23 cellular contexts compared by ENCODE assay signal in the genomic region with DNA sequence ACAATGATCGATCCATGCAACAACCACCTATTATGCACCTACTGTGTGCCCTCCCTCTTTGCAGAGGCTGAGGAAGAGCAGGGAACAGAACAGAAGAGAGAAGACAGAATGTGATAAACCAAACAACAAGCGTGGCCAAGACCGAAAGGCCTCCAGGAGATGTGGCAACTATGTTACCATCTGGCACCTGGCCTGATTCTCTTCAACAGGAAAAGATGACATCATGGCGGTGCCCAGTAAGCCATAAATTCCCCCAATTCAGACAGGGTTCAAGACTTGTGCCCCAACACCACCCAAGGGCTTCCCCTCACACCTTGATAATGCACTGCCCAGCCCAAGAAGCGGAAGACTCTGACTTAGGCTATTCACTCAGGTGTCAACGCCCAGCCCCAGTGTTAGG.
"Had no signal": no experiment of that assay in that cellular context is flagged by ENCODE, and none has a peak within 500 bp of the region (broad histone marks: within the 10 kb centered on the region; RNA-seq: fewer than 3 reads in every experiment).

No MANE protein-coding gene starts in this region.

- H3K27ac Mint-ChIP-seq: natural killer cell treated with Interleukin-12 subunit alpha and Interleukin-12 subunit beta and Interleukin-15 and Interleukin-18, amount 100 ng/mL, for 72 hours; progenitor cell of endocrine pancreas; T-cell had no signal

- H3K9me3 ChIP-seq: gastrocnemius medialis, spleen, thyroid gland, upper lobe of right lung had no signal

- H3K4me3 ChIP-seq: coronary artery, gastrocnemius medialis, spleen, thyroid gland, upper lobe of right lung had no signal

- H3K27me3 ChIP-seq: gastrocnemius medialis, spleen, thyroid gland, upper lobe of right lung had no signal

- H3K4me1 ChIP-seq: gastrocnemius medialis, upper lobe of right lung had no signal

- DNase-seq: activated CD4-positive, alpha-beta T cell treated with anti-CD3 and anti-CD28 coated beads for 4 hours; activated CD4-positive, alpha-beta T cell treated with anti-CD3 and anti-CD28 coated beads, Interleukin-2, amount 50 U/mL, for 48 hours; activated CD4-positive, CD25-positive, alpha-beta regulatory T cell; activated CD8-positive, alpha-beta memory T cell treated with anti-CD3 and anti-CD28 coated beads, Interleukin-2, amount 50 U/mL, for 48 hours; activated gamma-delta T cell; activated T-cell treated with anti-CD3 and anti-CD28 coated beads, Interleukin-2, amount 50 U/mL, for 48 hours; amniotic stem cell; cerebellar nuclear complex; erythroblast; gastrocnemius medialis; hypothalamus; left ventricle myocardium superior; spleen; stimulated activated CD4-positive, alpha-beta T cell treated with anti-CD3 and anti-CD28 coated beads, Interleukin-4, amount 100 ng/mL, for 1 hour; stimulated activated naive CD4-positive, alpha-beta T cell; T-cell; T1000; thyroid gland; upper lobe of right lung had no signal

- H3K27me3 Mint-ChIP-seq: natural killer cell treated with Interleukin-12 subunit alpha and Interleukin-12 subunit beta and Interleukin-15 and Interleukin-18, amount 100 ng/mL, for 72 hours; progenitor cell of endocrine pancreas; T-cell had no signal

- H3K9me3 Mint-ChIP-seq: activated naive CD4-positive, alpha-beta T cell treated with anti-CD3 and anti-CD28 coated beads, Interleukin-2, amount 50 U/mL, for 72 hours; natural killer cell treated with Interleukin-12 subunit alpha and Interleukin-12 subunit beta and Interleukin-15 and Interleukin-18, amount 100 ng/mL, for 72 hours; T-cell had no signal

- H3K4me3 Mint-ChIP-seq: natural killer cell treated with Interleukin-12 subunit alpha and Interleukin-12 subunit beta and Interleukin-15 and Interleukin-18, amount 100 ng/mL, for 72 hours; T-cell had no signal

- ATAC-seq: activated naive CD4-positive, alpha-beta T cell treated with anti-CD3 and anti-CD28 coated beads, Interleukin-2, amount 50 U/mL, for 72 hours; gastrocnemius medialis; natural killer cell treated with Interleukin-12 subunit alpha and Interleukin-12 subunit beta and Interleukin-15 and Interleukin-18, amount 100 ng/mL, for 72 hours; T-cell; upper lobe of right lung had no signal

- H3K27ac ChIP-seq: coronary artery, gastrocnemius medialis, spleen, thyroid gland, upper lobe of right lung had no signal

- H3K36me3 ChIP-seq: gastrocnemius medialis, upper lobe of right lung had no signal
